In genomic region chr9:34396276-34397214, GRCh38 we compare ENCODE assay signal across 21 cellular contexts.
"Had no signal": no experiment of that assay in that cellular context is flagged by ENCODE, and none has a peak within 500 bp of the region (broad histone marks: within the 10 kb centered on the region; RNA-seq: fewer than 3 reads in every experiment).

No MANE protein-coding gene starts in this region.

- H3K9me3 Mint-ChIP-seq: effector memory CD8-positive, alpha-beta T cell; naive thymus-derived CD4-positive, alpha-beta T cell; nephron; neural progenitor cell; stimulated activated effector memory CD8-positive, alpha-beta T cell treated with anti-CD3 and anti-CD28 coated beads, Interleukin-12 subunit alpha, Interleukin-12 subunit beta, amount 100 ng/mL, for 72 hours had no signal

- DNase-seq: colonic mucosa; dermis blood vessel endothelial cell; effector memory CD8-positive, alpha-beta T cell; gastrocnemius medialis; kidney; mesenchymal stem cell; midbrain; naive thymus-derived CD4-positive, alpha-beta T cell; right cardiac atrium; sigmoid colon; stimulated activated CD4-positive, alpha-beta T cell treated with anti-CD3 and anti-CD28 coated beads, Interleukin-2, amount 100 ng/mL, for 24 hours; stimulated activated CD4-positive, alpha-beta T cell treated with anti-CD3 and anti-CD28 coated beads, Interleukin-4, amount 100 ng/mL, for 24 hours; stimulated activated naive CD4-positive, alpha-beta T cell treated with Interleukin-2 at 50 U/mL for 16 hours; stomach; thyroid gland; trophoblast cell had no signal

- ATAC-seq: effector memory CD8-positive, alpha-beta T cell; gastrocnemius medialis; left lobe of liver; naive thymus-derived CD4-positive, alpha-beta T cell; right cardiac atrium; stimulated activated effector memory CD8-positive, alpha-beta T cell treated with anti-CD3 and anti-CD28 coated beads, Interleukin-12 subunit alpha, Interleukin-12 subunit beta, amount 100 ng/mL, for 72 hours had no signal

- H3K27ac Mint-ChIP-seq: effector memory CD8-positive, alpha-beta T cell; naive thymus-derived CD4-positive, alpha-beta T cell; nephron; neural progenitor cell; stimulated activated effector memory CD8-positive, alpha-beta T cell treated with anti-CD3 and anti-CD28 coated beads, Interleukin-12 subunit alpha, Interleukin-12 subunit beta, amount 100 ng/mL, for 72 hours had no signal

- H3K4me1 Mint-ChIP-seq: naive thymus-derived CD4-positive, alpha-beta T cell; nephron; neural progenitor cell; stimulated activated effector memory CD8-positive, alpha-beta T cell treated with anti-CD3 and anti-CD28 coated beads, Interleukin-12 subunit alpha, Interleukin-12 subunit beta, amount 100 ng/mL, for 72 hours had no signal

- H3K4me3 Mint-ChIP-seq: effector memory CD8-positive, alpha-beta T cell; naive thymus-derived CD4-positive, alpha-beta T cell; nephron; neural progenitor cell; stimulated activated effector memory CD8-positive, alpha-beta T cell treated with anti-CD3 and anti-CD28 coated beads, Interleukin-12 subunit alpha, Interleukin-12 subunit beta, amount 100 ng/mL, for 72 hours had no signal

- FAIRE-seq: endometrium, kidney had no signal
